6 cellular contexts compared by ENCODE assay signal in the genomic region with DNA sequence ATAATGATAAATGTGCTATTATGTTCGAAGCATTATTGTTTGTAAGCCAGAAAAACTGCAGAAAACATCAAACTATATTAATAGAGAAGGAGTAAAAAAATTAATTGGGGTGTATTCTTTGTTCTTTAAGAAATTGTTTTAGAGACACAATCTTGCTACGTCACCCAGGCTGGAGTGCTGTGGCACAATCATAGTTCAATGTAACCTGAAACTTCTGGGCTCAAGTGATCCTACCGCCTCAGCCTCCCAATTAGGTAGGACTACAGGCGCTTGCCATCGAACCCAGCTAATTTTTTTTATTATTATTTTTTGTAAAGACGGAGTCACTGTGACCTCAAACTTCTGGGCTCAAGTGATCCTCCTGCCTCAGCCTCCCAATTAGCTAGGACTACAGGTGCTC.
"Had no signal": no experiment of that assay in that cellular context is flagged by ENCODE, and none has a peak within 500 bp of the region (broad histone marks: within the 10 kb centered on the region; RNA-seq: fewer than 3 reads in every experiment).

No MANE protein-coding gene starts in this region.

- DNase-seq: GM23248, GOT3, H7, H9, HCEC 1CT, HFFc6 had no signal
